In genomic region chr3:188338081-188338480, GRCh38 we compare ENCODE assay signal across 23 cellular contexts.
DNase-seq lines count a peak whose midpoint lies in the region; ATAC-seq and TF ChIP-seq lines count a peak whose summit lies in the region.
"Had no signal": no experiment of that assay in that cellular context is flagged by ENCODE, and none has a peak within 500 bp of the region (broad histone marks: within the 10 kb centered on the region; RNA-seq: fewer than 3 reads in every experiment).

No MANE protein-coding gene starts in this region.

- peak overlapping the region; percentile 50 for H3K27ac Mint-ChIP-seq in activated naive CD8-positive, alpha-beta T cell
- H3K27ac Mint-ChIP-seq in activated naive CD8-positive, alpha-beta T cell treated with anti-CD3 and anti-CD28 coated beads for 36 hours, result no peak overlapping the region
- no peak overlapping the region for H3K27ac Mint-ChIP-seq in natural killer cell
- H3K27ac Mint-ChIP-seq in Calu3 (ENCODE audit: unreplicated experiment), result no peak overlapping the region
- H3K27ac Mint-ChIP-seq: dendritic cell treated with granulocyte-macrophage colony-stimulating factor and Interleukin-4, amounts not matched to agents 40 ng/mL and 50 ng/mL, for 4 days; GM23338; WTC11 had no signal

- DNase-seq in activated naive CD8-positive, alpha-beta T cell treated with anti-CD3 and anti-CD28 coated beads for 36 hours, result no peak
- DNase-seq in NCI-H524 treated with DMSO at 0.1 percent for 48 hours (lab: John Stamatoyannopoulos, UW) (peak; percentile 43), fibroblast of peridontal ligament (ENCODE audit: extremely low read depth) (peak; percentile 44), natural killer cell (no peak), Calu3 (no peak)
- DNase-seq in effector CD4-positive, alpha-beta T cell, result no peak
- DNase-seq: DMS153; hippocampal formation; KBM-7; mammary epithelial cell; NCI-H187 treated with DMSO at 0.1 percent for 48 hours; NCI-H2227 treated with DMSO at 0.1 percent for 48 hours; occipital lobe; right cardiac atrium; SIG-M5; stimulated activated CD8-positive, alpha-beta memory T cell treated with anti-CD3 and anti-CD28 coated beads, Interleukin-4, amount 100 ng/mL, for 48 hours; T-helper 2 cell; uterus had no signal

- no peak overlapping the region for H3K4me3 Mint-ChIP-seq in activated naive CD8-positive, alpha-beta T cell
- H3K4me3 Mint-ChIP-seq in activated naive CD8-positive, alpha-beta T cell treated with anti-CD3 and anti-CD28 coated beads for 36 hours, result no peak overlapping the region
- H3K4me3 Mint-ChIP-seq in natural killer cell (no peak overlapping the region), Calu3 (ENCODE audit: low read depth, unreplicated experiment) (no peak overlapping the region)
- H3K4me3 Mint-ChIP-seq: dendritic cell treated with granulocyte-macrophage colony-stimulating factor and Interleukin-4, amounts not matched to agents 40 ng/mL and 50 ng/mL, for 4 days; GM23338; WTC11 had no signal

- intact Hi-C loops in natural killer cell (cut with micrococcal nuclease) (no loop called here), Calu3 (cut with micrococcal nuclease; ENCODE audit: unreplicated experiment) (no loop called here)

- BruUV-seq in Calu3 (replicated peaks; lab: Mats Ljungman, UMichigan), result no TSS peak

- TF ChIP-seq CTCF in natural killer cell (IDR thresholded peaks at IDR 0.05) (no peak), Calu3 (IDR thresholded peaks at IDR 0.05; ENCODE audit: unreplicated experiment) (no peak)

- H3K9me3 Mint-ChIP-seq in activated naive CD8-positive, alpha-beta T cell (ENCODE audit: low read depth), result no peaks in the 10 kb centered on the region
- peaks cover 6% of the 10 kb centered on the region for H3K9me3 Mint-ChIP-seq in activated naive CD8-positive, alpha-beta T cell treated with anti-CD3 and anti-CD28 coated beads for 36 hours
- H3K9me3 Mint-ChIP-seq in natural killer cell (no peaks in the 10 kb centered on the region), Calu3 (ENCODE audit: low read depth, unreplicated experiment) (no peaks in the 10 kb centered on the region)
- H3K9me3 Mint-ChIP-seq: dendritic cell treated with granulocyte-macrophage colony-stimulating factor and Interleukin-4, amounts not matched to agents 40 ng/mL and 50 ng/mL, for 4 days; GM23338; WTC11 had no signal

- H3K27me3 Mint-ChIP-seq in activated naive CD8-positive, alpha-beta T cell, result no peaks in the 10 kb centered on the region
- H3K27me3 Mint-ChIP-seq in activated naive CD8-positive, alpha-beta T cell treated with anti-CD3 and anti-CD28 coated beads for 36 hours, result no peaks in the 10 kb centered on the region
- H3K27me3 Mint-ChIP-seq in natural killer cell (ENCODE audit: low read depth in 2 of 2) (peaks cover 0 to 9% of the 10 kb centered on the region in 2 donors), Calu3 (ENCODE audit: unreplicated experiment) (no peaks in the 10 kb centered on the region)
- H3K27me3 Mint-ChIP-seq: dendritic cell treated with granulocyte-macrophage colony-stimulating factor and Interleukin-4, amounts not matched to agents 40 ng/mL and 50 ng/mL, for 4 days had no signal

- ATAC-seq in GM18519 (IDR thresholded peaks at IDR 0.05; ENCODE audit: low FRiP score, unreplicated experiment) (no peak), natural killer cell (no peak)
- ATAC-seq: GM23338, right cardiac atrium, WTC11 had no signal

- H3K4me1 Mint-ChIP-seq in activated naive CD8-positive, alpha-beta T cell (ENCODE audit: low read depth), result peaks cover 38% of the 10 kb centered on the region
- H3K4me1 Mint-ChIP-seq in activated naive CD8-positive, alpha-beta T cell treated with anti-CD3 and anti-CD28 coated beads for 36 hours, result peaks cover 34% of the 10 kb centered on the region
- H3K4me1 Mint-ChIP-seq in natural killer cell, result peaks cover 44 to 59% of the 10 kb centered on the region in 2 donors
- H3K4me1 Mint-ChIP-seq in Calu3 (ENCODE audit: low read depth, unreplicated experiment), result peaks cover 65% of the 10 kb centered on the region

- H3K36me3 Mint-ChIP-seq in activated naive CD8-positive, alpha-beta T cell, result peaks cover 10% of the 10 kb centered on the region
- peaks cover 23% of the 10 kb centered on the region for H3K36me3 Mint-ChIP-seq in activated naive CD8-positive, alpha-beta T cell treated with anti-CD3 and anti-CD28 coated beads for 36 hours
- H3K36me3 Mint-ChIP-seq in natural killer cell (no peaks in the 10 kb centered on the region), Calu3 (ENCODE audit: insufficient read depth, unreplicated experiment) (no peaks in the 10 kb centered on the region)
- H3K36me3 Mint-ChIP-seq: WTC11 had no signal

- CTCF ChIA-PET in Calu3 (lab: Charles Lee), result no interaction called here

Comparison
In these comparisons a context has a peak if more than half of its experiments do, and no peak if none do; other contexts are left out.
1. DNase-seq: peak in NCI-H524 treated with DMSO at 0.1 percent for 48 hours (single experiment) and fibroblast of peridontal ligament (single experiment); none in activated naive CD8-positive, alpha-beta T cell treated with anti-CD3 and anti-CD28 coated beads for 36 hours (single experiment), effector CD4-positive, alpha-beta T cell (single experiment), natural killer cell (single experiment) and Calu3 (single experiment).